ENCODE assay signal across 13 cellular contexts in the genomic region with DNA sequence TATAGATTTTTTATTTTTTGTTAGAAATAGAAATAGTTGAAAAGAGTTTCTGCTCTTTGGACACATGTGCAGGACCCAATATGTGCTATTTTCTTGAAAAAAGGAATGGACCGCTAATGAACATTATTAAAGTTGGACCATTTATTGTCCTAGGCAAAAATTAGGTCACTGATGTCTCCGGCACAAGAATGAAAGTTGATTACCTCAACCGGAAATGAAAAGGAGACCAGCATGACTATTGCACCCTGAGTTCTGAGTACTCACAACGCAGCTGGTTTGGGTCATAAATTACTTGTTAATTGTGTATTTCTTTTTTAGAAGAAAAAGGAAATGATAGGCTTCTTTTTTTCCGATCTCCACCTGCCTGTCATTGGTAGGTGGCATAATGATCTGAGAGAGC.
DNase-seq lines count a peak whose midpoint lies in the region; ATAC-seq and TF ChIP-seq lines count a peak whose summit lies in the region.
"Had no signal": no experiment of that assay in that cellular context is flagged by ENCODE, and none has a peak within 500 bp of the region (broad histone marks: within the 10 kb centered on the region; RNA-seq: fewer than 3 reads in every experiment).

No MANE protein-coding gene starts in this region.

- no peaks in the 10 kb centered on the region for H3K4me1 Mint-ChIP-seq in activated CD8-positive, alpha-beta memory T cell treated with anti-CD3 and anti-CD28 coated beads, Interleukin-2, amount 10 ng/mL, durations not matched to agents 7 days and 5 days
- H3K4me1 Mint-ChIP-seq: stimulated activated effector memory CD8-positive, alpha-beta T cell treated with anti-CD3 and anti-CD28 coated beads, Interleukin-12 subunit alpha, Interleukin-12 subunit beta, amount 100 ng/mL, for 72 hours had no signal

- ATAC-seq in GM19351 (IDR thresholded peaks at IDR 0.05; ENCODE audit: unreplicated experiment) = peak; percentile 90
- ATAC-seq in HG02970 (IDR thresholded peaks at IDR 0.05; ENCODE audit: low FRiP score, unreplicated experiment) = peak; percentile 84
- no peak for ATAC-seq in activated CD8-positive, alpha-beta memory T cell treated with anti-CD3 and anti-CD28 coated beads, Interleukin-2, amount 10 ng/mL, durations not matched to agents 7 days and 5 days
- ATAC-seq: stimulated activated effector memory CD8-positive, alpha-beta T cell treated with anti-CD3 and anti-CD28 coated beads, Interleukin-12 subunit alpha, Interleukin-12 subunit beta, amount 100 ng/mL, for 72 hours had no signal

- H3K4me3 Mint-ChIP-seq in activated CD8-positive, alpha-beta memory T cell treated with anti-CD3 and anti-CD28 coated beads, Interleukin-2, amount 10 ng/mL, durations not matched to agents 7 days and 5 days = no peak overlapping the region
- H3K4me3 Mint-ChIP-seq: stimulated activated effector memory CD8-positive, alpha-beta T cell treated with anti-CD3 and anti-CD28 coated beads, Interleukin-12 subunit alpha, Interleukin-12 subunit beta, amount 100 ng/mL, for 72 hours had no signal

- H3K27ac ChIP-seq in SK-N-SH (ENCODE audit: low read depth in 2 of 2, low read length in 1 of 2) = no peak overlapping the region
- H3K27ac ChIP-seq: C4-2B had no signal

- H3K4me1 ChIP-seq in SK-N-SH (ENCODE audit: control insufficient read depth in 1 of 2, insufficient read depth in 2 of 2, low read depth in 1 of 2, low read length in 1 of 2) = no peaks in the 10 kb centered on the region

- no peaks in the 10 kb centered on the region for H3K79me2 ChIP-seq in SK-N-SH (ENCODE audit: insufficient read depth)

- no peaks in the 10 kb centered on the region for H3K9me2 ChIP-seq in SK-N-SH

- CTCF ChIA-PET in activated CD8-positive, alpha-beta memory T cell treated with anti-CD3 and anti-CD28 coated beads, Interleukin-2, amount 10 ng/mL, durations not matched to agents 7 days and 5 days (lab: Charles Lee) = no interaction called here
- CTCF ChIA-PET in SK-N-SH (lab: Yijun Ruan, JAX) = no interaction called here

- TF ChIP-seq RAD21 in SK-N-SH (IDR thresholded peaks at IDR 0.05; ENCODE audit: low read length) = no peak

- no peaks in the 10 kb centered on the region for H4K20me1 ChIP-seq in SK-N-SH (ENCODE audit: insufficient read depth)

- TF ChIP-seq EP300 in SK-N-SH (IDR thresholded peaks at IDR 0.05; ENCODE audit: borderline replicate concordance in 1 of 2, low read depth in 1 of 2, low read length in 1 of 2) = no peak

- H3K36me3 ChIP-seq in SK-N-SH (replicated peaks in 1 of 2; ENCODE audit: control insufficient read depth in 1 of 2, insufficient read depth in 2 of 2, low read length in 1 of 2) = no peaks in the 10 kb centered on the region

- POLR2A ChIA-PET in SK-N-SH (lab: Yijun Ruan, JAX) = no interaction called here

- no peaks in the 10 kb centered on the region for H3K27me3 Mint-ChIP-seq in activated CD8-positive, alpha-beta memory T cell treated with anti-CD3 and anti-CD28 coated beads, Interleukin-2, amount 10 ng/mL, durations not matched to agents 7 days and 5 days

- DNase-seq in CD1c-positive myeloid dendritic cell (ENCODE audit: extremely low spot score) = peak; percentile 47
- peak; percentile 29 for DNase-seq in NCI-H774 (lab: John Stamatoyannopoulos, UW)
- no peak for DNase-seq in activated CD8-positive, alpha-beta memory T cell treated with anti-CD3 and anti-CD28 coated beads, Interleukin-2, amount 10 ng/mL, durations not matched to agents 7 days and 5 days
- DNase-seq in SK-N-SH = no peak
- DNase-seq in inferior parietal cortex (ENCODE audit: extremely low spot score) = no peak
- no peak for DNase-seq in NCI-H2227 (lab: John Stamatoyannopoulos, UW; ENCODE audit: unreplicated experiment)
- DNase-seq: activated effector memory CD4-positive, alpha-beta T cell treated with anti-CD3 and anti-CD28 coated beads, Interleukin-2, amount 50 U/mL, for 16 hours; H7; NCI-H1436 treated with DMSO at 0.1 percent for 48 hours had no signal

- no peaks in the 10 kb centered on the region for H3K36me3 Mint-ChIP-seq in activated CD8-positive, alpha-beta memory T cell treated with anti-CD3 and anti-CD28 coated beads, Interleukin-2, amount 10 ng/mL, durations not matched to agents 7 days and 5 days
- H3K36me3 Mint-ChIP-seq: stimulated activated effector memory CD8-positive, alpha-beta T cell treated with anti-CD3 and anti-CD28 coated beads, Interleukin-12 subunit alpha, Interleukin-12 subunit beta, amount 100 ng/mL, for 72 hours had no signal

- H3F3A ChIP-seq in SK-N-SH (replicated peaks; ENCODE audit: insufficient read depth) = no peaks in the 10 kb centered on the region

- no peak overlapping the region for H2AFZ ChIP-seq in SK-N-SH (ENCODE audit: low read depth)

- H3K27me3 ChIP-seq in SK-N-SH (ENCODE audit: insufficient read depth) = no peaks in the 10 kb centered on the region

- H3K4me2 ChIP-seq in SK-N-SH = no peak overlapping the region

- no peak overlapping the region for H3K9ac ChIP-seq in SK-N-SH

- H3K9me3 Mint-ChIP-seq in activated CD8-positive, alpha-beta memory T cell treated with anti-CD3 and anti-CD28 coated beads, Interleukin-2, amount 10 ng/mL, durations not matched to agents 7 days and 5 days (ENCODE audit: low read depth) = peaks cover 2% of the 10 kb centered on the region

- no peak overlapping the region for H3K4me3 ChIP-seq in SK-N-SH (ENCODE audit: low read depth in 2 of 2, low read length in 1 of 2)

- no peak for TF ChIP-seq CTCF in SK-N-SH (IDR thresholded peaks at IDR 0.05)

- no peak overlapping the region for H3K27ac Mint-ChIP-seq in activated CD8-positive, alpha-beta memory T cell treated with anti-CD3 and anti-CD28 coated beads, Interleukin-2, amount 10 ng/mL, durations not matched to agents 7 days and 5 days
- H3K27ac Mint-ChIP-seq: stimulated activated effector memory CD8-positive, alpha-beta T cell treated with anti-CD3 and anti-CD28 coated beads, Interleukin-12 subunit alpha, Interleukin-12 subunit beta, amount 100 ng/mL, for 72 hours had no signal

- H3K9me3 ChIP-seq in SK-N-SH = no peaks in the 10 kb centered on the region

- WGBS in SK-N-SH (ENCODE audit: low lambda C conversion rate) = 78% methylated on average over 5 of the region's 5 CpGs

TF ChIP-seq in SK-N-SH, 30 proteins besides CTCF, POLR2A, EP300 and RAD21:
- TF ChIP-seq MEF2A (IDR thresholded peaks at IDR 0.05; ENCODE audit: borderline replicate concordance, low read depth) = no peak
- TF ChIP-seq CHD2 (IDR thresholded peaks at IDR 0.05; ENCODE audit: low read length, partially characterized antibody) = no peak
- no peak for TF ChIP-seq YY1 (IDR thresholded peaks at IDR 0.05; ENCODE audit: low read depth)
- TF ChIP-seq, protein P1, sequence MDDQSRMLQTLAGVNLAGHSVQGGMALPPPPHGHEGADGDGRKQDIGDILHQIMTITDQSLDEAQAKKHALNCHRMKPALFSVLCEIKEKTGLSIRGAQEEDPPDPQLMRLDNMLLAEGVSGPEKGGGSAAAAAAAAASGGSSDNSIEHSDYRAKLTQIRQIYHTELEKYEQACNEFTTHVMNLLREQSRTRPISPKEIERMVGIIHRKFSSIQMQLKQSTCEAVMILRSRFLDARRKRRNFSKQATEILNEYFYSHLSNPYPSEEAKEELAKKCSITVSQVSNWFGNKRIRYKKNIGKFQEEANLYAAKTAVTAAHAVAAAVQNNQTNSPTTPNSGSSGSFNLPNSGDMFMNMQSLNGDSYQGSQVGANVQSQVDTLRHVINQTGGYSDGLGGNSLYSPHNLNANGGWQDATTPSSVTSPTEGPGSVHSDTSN (IDR thresholded peaks at IDR 0.05) = no peak
- no peak for TF ChIP-seq NRF1 (IDR thresholded peaks at IDR 0.05; ENCODE audit: low read depth, low read length)
- TF ChIP-seq SMC3 (IDR thresholded peaks at IDR 0.05; ENCODE audit: low read depth, low read length) = no peak
- no peak for TF ChIP-seq TEAD4 (IDR thresholded peaks at IDR 0.05; ENCODE audit: borderline replicate concordance, insufficient read depth)
- TF ChIP-seq, protein P2, sequence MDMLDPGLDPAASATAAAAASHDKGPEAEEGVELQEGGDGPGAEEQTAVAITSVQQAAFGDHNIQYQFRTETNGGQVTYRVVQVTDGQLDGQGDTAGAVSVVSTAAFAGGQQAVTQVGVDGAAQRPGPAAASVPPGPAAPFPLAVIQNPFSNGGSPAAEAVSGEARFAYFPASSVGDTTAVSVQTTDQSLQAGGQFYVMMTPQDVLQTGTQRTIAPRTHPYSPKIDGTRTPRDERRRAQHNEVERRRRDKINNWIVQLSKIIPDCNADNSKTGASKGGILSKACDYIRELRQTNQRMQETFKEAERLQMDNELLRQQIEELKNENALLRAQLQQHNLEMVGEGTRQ (IDR thresholded peaks at IDR 0.05; ENCODE audit: borderline replicate concordance, low read depth, low read length) = no peak

Comparison
In these comparisons a context has a peak if more than half of its experiments do, and no peak if none do; other contexts are left out.
1. DNase-seq: peak in CD1c-positive myeloid dendritic cell (single experiment) and NCI-H774 (single experiment); none in activated CD8-positive, alpha-beta memory T cell treated with anti-CD3 and anti-CD28 coated beads, Interleukin-2, amount 10 ng/mL, durations not matched to agents 7 days and 5 days (single experiment), SK-N-SH (single experiment), inferior parietal cortex (single experiment) and NCI-H2227 (single experiment).